1 cellular context compared by ENCODE assay signal in the genomic region with DNA sequence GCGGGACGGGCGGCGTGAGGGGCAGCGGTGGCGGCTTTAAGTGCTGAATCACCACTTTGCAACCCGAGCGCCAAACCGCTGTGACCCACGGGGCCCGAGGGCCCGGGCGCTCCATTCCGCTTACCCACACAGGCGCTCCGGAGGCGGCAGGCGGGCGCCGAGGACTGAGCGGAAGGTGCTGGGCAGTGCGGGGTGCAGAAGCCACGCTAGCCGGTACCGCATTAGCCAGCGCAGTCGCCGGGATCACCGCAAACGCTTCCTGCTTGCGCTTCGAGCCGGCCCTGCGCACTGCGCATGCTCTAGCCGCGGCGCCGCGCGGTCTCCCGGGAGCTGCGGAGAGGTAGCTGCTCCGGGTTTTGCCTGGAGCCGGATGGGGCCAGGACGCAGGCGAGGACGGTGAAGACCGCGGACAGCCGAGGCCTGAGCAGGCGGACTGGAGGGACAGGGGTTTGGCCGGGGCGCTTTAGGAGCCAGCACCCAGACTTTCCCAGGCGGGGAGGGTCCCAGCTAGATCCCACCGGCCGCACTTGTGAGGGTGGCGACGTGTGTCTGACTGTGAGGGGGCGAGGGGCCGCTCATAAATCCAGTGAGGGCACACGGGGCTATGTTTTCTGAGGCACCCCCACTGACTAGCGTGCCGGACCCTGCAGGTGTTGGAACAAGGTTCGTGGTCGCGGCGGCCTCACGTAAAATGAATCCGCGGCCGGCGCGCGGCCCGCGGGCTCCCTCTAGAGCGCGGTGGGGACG.
TF ChIP-seq lines count a peak whose summit lies in the region.

A gene (minus strand): TSS at position 296 of the 747 bp plus-strand sequence. CDS start 74 bp downstream, at position 222.

TF ChIP-seq in H1, 55 proteins besides CTCF, POLR2A, EP300 and RAD21 (continued from another document):
- TF ChIP-seq BCL11A (IDR thresholded peaks at IDR 0.05; ENCODE audit: low read depth in 2 of 2, low read length in 2 of 2) (no peak), TEAD4 (IDR thresholded peaks at IDR 0.05; ENCODE audit: low read depth, low read length) (no peak), SIRT6 (IDR thresholded peaks at IDR 0.05; ENCODE audit: low read length) (no peak), NRF1 (IDR thresholded peaks at IDR 0.05; ENCODE audit: low read depth, low read length) (peak; percentile 90), RXRA (IDR thresholded peaks at IDR 0.05; ENCODE audit: insufficient read depth, low read depth, low read length) (no peak), RNF2 (IDR thresholded peaks at IDR 0.05; ENCODE audit: borderline replicate concordance, low read depth, low read length, missing control alignments, poor library complexity, severe bottlenecking) (no peak), SAP30 (IDR thresholded peaks at IDR 0.05; ENCODE audit: insufficient read depth, insufficient replicate concordance, low read length) (no peak), PHF8 (conservative IDR thresholded peaks at IDR 0.05; ENCODE audit: low read depth, low read length) (peak; percentile 69), NANOG (IDR thresholded peaks at IDR 0.05; ENCODE audit: insufficient read depth, low read depth, low read length, poor library complexity, severe bottlenecking) (no peak), POU5F1 (IDR thresholded peaks at IDR 0.05; ENCODE audit: low read depth, low read length) (no peak), SUZ12 (IDR thresholded peaks at IDR 0.05; ENCODE audit: low read length) (no peak; the same call in 1 of the 2 replicates), HDAC2 (IDR thresholded peaks at IDR 0.05; ENCODE audit: borderline replicate concordance in 1 of 2, low read depth in 2 of 2, low read length in 2 of 2) (peak in 1 of 2 experiments; percentile 82; a peak in 2 of 4 replicates), EZH2 (IDR thresholded peaks at IDR 0.05; ENCODE audit: low read depth, low read length, severe bottlenecking) (no peak), JUND (IDR thresholded peaks at IDR 0.05; ENCODE audit: low read length) (no peak), SP4 (IDR thresholded peaks at IDR 0.05; ENCODE audit: low read length) (no peak; the same call in 1 of the 2 replicates), TAF1 (IDR thresholded peaks at IDR 0.05; ENCODE audit: low read depth, low read length) (peak; percentile 82), TBP (IDR thresholded peaks at IDR 0.05; ENCODE audit: low read depth, low read length) (peak; percentile 60), RBBP5 (IDR thresholded peaks at IDR 0.05; ENCODE audit: borderline replicate concordance, low read depth, low read length) (peak; percentile 82; the same call in 1 of the 2 replicates), POLR2AphosphoS5 (IDR thresholded peaks at IDR 0.05; ENCODE audit: low read depth, low read length) (peak; percentile 73; the same call in 1 of the 2 replicates), FOSL1 (IDR thresholded peaks at IDR 0.05; ENCODE audit: insufficient read depth, low read depth, low read length) (no peak), EGR1 (IDR thresholded peaks at IDR 0.05; ENCODE audit: borderline replicate concordance, low read depth, low read length) (no peak), RFX5 (IDR thresholded peaks at IDR 0.05; ENCODE audit: borderline replicate concordance, low read depth, low read length) (no peak), ZNF274 (IDR thresholded peaks at IDR 0.05; ENCODE audit: borderline replicate concordance, extremely low read depth, low read length) (no peak), KDM4A (IDR thresholded peaks at IDR 0.05; ENCODE audit: low read depth, low read length, severe bottlenecking) (peak; percentile 91), KDM5A (IDR thresholded peaks at IDR 0.05; ENCODE audit: low read length) (no peak), JUN (IDR thresholded peaks at IDR 0.05; ENCODE audit: low read depth, low read length) (no peak), GTF2F1 (IDR thresholded peaks at IDR 0.05; ENCODE audit: borderline replicate concordance, low read depth, low read length) (peak; percentile 34; the same call in 1 of the 2 replicates), TAF7 (optimal IDR thresholded peaks at IDR 0.05; ENCODE audit: borderline replicate concordance, low read depth, low read length) (peak; percentile 55), TCF12 (IDR thresholded peaks at IDR 0.05; ENCODE audit: low read depth, low read length) (no peak), SIN3A (conservative IDR thresholded peaks at IDR 0.05 in 1 of 2, IDR thresholded peaks at IDR 0.05 in 1 of 2; ENCODE audit: low read depth in 1 of 2, low read length in 2 of 2) (peak; percentile 26 to 62; a peak in 2 of 4 replicates), BACH1 (IDR thresholded peaks at IDR 0.05; ENCODE audit: low read length) (peak; percentile 78)
- TF ChIP-seq, protein P1, sequence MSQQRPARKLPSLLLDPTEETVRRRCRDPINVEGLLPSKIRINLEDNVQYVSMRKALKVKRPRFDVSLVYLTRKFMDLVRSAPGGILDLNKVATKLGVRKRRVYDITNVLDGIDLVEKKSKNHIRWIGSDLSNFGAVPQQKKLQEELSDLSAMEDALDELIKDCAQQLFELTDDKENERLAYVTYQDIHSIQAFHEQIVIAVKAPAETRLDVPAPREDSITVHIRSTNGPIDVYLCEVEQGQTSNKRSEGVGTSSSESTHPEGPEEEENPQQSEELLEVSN (IDR thresholded peaks at IDR 0.05): peak; percentile 83
- TF ChIP-seq, protein P2, sequence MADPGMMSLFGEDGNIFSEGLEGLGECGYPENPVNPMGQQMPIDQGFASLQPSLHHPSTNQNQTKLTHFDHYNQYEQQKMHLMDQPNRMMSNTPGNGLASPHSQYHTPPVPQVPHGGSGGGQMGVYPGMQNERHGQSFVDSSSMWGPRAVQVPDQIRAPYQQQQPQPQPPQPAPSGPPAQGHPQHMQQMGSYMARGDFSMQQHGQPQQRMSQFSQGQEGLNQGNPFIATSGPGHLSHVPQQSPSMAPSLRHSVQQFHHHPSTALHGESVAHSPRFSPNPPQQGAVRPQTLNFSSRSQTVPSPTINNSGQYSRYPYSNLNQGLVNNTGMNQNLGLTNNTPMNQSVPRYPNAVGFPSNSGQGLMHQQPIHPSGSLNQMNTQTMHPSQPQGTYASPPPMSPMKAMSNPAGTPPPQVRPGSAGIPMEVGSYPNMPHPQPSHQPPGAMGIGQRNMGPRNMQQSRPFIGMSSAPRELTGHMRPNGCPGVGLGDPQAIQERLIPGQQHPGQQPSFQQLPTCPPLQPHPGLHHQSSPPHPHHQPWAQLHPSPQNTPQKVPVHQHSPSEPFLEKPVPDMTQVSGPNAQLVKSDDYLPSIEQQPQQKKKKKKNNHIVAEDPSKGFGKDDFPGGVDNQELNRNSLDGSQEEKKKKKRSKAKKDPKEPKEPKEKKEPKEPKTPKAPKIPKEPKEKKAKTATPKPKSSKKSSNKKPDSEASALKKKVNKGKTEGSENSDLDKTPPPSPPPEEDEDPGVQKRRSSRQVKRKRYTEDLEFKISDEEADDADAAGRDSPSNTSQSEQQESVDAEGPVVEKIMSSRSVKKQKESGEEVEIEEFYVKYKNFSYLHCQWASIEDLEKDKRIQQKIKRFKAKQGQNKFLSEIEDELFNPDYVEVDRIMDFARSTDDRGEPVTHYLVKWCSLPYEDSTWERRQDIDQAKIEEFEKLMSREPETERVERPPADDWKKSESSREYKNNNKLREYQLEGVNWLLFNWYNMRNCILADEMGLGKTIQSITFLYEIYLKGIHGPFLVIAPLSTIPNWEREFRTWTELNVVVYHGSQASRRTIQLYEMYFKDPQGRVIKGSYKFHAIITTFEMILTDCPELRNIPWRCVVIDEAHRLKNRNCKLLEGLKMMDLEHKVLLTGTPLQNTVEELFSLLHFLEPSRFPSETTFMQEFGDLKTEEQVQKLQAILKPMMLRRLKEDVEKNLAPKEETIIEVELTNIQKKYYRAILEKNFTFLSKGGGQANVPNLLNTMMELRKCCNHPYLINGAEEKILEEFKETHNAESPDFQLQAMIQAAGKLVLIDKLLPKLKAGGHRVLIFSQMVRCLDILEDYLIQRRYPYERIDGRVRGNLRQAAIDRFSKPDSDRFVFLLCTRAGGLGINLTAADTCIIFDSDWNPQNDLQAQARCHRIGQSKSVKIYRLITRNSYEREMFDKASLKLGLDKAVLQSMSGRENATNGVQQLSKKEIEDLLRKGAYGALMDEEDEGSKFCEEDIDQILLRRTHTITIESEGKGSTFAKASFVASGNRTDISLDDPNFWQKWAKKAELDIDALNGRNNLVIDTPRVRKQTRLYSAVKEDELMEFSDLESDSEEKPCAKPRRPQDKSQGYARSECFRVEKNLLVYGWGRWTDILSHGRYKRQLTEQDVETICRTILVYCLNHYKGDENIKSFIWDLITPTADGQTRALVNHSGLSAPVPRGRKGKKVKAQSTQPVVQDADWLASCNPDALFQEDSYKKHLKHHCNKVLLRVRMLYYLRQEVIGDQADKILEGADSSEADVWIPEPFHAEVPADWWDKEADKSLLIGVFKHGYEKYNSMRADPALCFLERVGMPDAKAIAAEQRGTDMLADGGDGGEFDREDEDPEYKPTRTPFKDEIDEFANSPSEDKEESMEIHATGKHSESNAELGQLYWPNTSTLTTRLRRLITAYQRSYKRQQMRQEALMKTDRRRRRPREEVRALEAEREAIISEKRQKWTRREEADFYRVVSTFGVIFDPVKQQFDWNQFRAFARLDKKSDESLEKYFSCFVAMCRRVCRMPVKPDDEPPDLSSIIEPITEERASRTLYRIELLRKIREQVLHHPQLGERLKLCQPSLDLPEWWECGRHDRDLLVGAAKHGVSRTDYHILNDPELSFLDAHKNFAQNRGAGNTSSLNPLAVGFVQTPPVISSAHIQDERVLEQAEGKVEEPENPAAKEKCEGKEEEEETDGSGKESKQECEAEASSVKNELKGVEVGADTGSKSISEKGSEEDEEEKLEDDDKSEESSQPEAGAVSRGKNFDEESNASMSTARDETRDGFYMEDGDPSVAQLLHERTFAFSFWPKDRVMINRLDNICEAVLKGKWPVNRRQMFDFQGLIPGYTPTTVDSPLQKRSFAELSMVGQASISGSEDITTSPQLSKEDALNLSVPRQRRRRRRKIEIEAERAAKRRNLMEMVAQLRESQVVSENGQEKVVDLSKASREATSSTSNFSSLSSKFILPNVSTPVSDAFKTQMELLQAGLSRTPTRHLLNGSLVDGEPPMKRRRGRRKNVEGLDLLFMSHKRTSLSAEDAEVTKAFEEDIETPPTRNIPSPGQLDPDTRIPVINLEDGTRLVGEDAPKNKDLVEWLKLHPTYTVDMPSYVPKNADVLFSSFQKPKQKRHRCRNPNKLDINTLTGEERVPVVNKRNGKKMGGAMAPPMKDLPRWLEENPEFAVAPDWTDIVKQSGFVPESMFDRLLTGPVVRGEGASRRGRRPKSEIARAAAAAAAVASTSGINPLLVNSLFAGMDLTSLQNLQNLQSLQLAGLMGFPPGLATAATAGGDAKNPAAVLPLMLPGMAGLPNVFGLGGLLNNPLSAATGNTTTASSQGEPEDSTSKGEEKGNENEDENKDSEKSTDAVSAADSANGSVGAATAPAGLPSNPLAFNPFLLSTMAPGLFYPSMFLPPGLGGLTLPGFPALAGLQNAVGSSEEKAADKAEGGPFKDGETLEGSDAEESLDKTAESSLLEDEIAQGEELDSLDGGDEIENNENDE (IDR thresholded peaks at IDR 0.05; ENCODE audit: insufficient replicate concordance, low read length): no peak
- TF ChIP-seq, protein P3, sequence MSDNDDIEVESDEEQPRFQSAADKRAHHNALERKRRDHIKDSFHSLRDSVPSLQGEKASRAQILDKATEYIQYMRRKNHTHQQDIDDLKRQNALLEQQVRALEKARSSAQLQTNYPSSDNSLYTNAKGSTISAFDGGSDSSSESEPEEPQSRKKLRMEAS (IDR thresholded peaks at IDR 0.05): peak; percentile 79
